ENCODE assay signal across 2 cellular contexts in the genomic region with DNA sequence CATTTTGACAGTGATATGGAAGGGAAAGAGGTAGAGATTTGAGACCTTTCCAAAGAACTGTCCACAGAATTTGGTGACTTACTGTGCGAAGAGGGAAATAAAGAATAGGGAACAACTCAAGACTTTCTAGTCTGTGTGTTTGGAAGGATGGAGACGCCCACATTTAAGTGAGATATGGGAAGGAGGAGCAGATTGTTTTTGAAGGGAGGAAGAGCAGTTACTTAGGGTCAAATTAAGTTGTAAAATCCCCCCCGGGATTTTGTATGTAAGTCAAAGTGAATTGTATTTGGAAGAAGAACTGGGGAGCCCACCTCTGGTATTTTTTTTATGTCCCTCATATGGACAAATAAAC.
TF ChIP-seq lines count a peak whose summit lies in the region.

No MANE protein-coding gene starts in this region.

TF ChIP-seq in SK-N-SH, 30 proteins besides CTCF, POLR2A, EP300 and RAD21 (continued from another document):
- TF ChIP-seq, protein P1, sequence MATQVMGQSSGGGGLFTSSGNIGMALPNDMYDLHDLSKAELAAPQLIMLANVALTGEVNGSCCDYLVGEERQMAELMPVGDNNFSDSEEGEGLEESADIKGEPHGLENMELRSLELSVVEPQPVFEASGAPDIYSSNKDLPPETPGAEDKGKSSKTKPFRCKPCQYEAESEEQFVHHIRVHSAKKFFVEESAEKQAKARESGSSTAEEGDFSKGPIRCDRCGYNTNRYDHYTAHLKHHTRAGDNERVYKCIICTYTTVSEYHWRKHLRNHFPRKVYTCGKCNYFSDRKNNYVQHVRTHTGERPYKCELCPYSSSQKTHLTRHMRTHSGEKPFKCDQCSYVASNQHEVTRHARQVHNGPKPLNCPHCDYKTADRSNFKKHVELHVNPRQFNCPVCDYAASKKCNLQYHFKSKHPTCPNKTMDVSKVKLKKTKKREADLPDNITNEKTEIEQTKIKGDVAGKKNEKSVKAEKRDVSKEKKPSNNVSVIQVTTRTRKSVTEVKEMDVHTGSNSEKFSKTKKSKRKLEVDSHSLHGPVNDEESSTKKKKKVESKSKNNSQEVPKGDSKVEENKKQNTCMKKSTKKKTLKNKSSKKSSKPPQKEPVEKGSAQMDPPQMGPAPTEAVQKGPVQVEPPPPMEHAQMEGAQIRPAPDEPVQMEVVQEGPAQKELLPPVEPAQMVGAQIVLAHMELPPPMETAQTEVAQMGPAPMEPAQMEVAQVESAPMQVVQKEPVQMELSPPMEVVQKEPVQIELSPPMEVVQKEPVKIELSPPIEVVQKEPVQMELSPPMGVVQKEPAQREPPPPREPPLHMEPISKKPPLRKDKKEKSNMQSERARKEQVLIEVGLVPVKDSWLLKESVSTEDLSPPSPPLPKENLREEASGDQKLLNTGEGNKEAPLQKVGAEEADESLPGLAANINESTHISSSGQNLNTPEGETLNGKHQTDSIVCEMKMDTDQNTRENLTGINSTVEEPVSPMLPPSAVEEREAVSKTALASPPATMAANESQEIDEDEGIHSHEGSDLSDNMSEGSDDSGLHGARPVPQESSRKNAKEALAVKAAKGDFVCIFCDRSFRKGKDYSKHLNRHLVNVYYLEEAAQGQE (IDR thresholded peaks at IDR 0.05; ENCODE audit: low read depth, low read length) = no peak
- TF ChIP-seq FOSL2 (IDR thresholded peaks at IDR 0.05; ENCODE audit: borderline replicate concordance, low read depth) = no peak

TF ChIP-seq in SK-N-SH treated with all-trans-retinoic acid at 6 μM for 48 hours, 23 proteins besides CTCF, POLR2A, EP300 and RAD21 (continued from another document):
- no peak for TF ChIP-seq ISL1 (CRISPR knock-in tag; IDR thresholded peaks at IDR 0.05)
